ENCODE assay signal across 14 cellular contexts in the genomic region with DNA sequence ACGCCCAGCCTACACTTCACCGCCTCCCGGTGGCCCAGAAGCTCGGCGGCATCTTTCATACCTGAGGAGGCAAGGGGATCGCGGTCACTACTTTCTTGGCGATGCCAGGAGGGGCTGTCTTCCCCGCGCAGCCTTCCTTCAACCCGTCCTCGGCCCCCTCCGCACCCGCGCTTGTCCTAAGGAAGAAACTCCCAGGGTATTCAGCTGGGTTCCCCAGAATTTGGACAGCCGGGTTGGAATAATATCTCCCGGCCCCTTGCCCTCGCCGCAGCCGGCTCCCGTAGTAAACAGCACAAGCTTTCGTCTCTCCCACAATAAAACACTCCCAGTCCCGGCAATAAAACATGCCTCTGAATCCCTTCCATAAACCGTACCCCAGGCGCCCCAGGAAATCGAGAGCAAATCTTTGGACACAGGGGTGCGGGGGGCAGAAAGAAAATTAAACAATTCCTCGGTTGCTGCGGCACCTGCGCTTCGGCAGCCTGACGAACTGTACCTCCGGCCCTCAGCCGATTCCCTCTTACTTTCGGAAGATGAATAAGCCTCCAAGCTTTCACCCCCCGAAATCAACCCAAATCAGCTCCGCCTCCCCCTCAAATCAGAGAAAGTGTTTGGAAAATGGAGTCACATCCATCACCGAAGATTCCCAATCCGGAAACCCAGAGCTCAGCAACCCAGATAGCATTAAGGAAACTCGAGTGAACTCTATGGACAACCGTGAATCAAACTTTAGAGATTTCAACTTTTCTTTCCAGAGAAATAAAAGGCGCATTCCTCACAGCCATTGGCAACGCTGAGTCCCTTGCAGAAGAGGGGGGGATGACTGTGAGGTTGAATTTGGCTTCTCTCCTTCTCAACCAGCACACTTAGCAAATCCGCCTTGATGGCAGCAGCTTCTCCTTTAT. TPM values are rescaled to one million over a fixed set of nuclear protein-coding genes. Genes with fewer than 3 reads are reported as not detected.
DNase-seq lines count a peak whose midpoint lies in the region; ATAC-seq and TF ChIP-seq lines count a peak whose summit lies in the region.
"Had no signal": no experiment of that assay in that cellular context is flagged by ENCODE, and none has a peak within 500 bp of the region (broad histone marks: within the 10 kb centered on the region; RNA-seq: fewer than 3 reads in every experiment).

No MANE protein-coding gene starts in this region.

- H3K4me3 Mint-ChIP-seq in activated naive CD4-positive, alpha-beta T cell treated with anti-CD3 and anti-CD28 coated beads for 36 hours: peak overlapping the region; percentile 27
- H3K4me3 Mint-ChIP-seq in glutamatergic neuron (ENCODE audit: unreplicated experiment): peak overlapping the region; percentile 74
- H3K4me3 Mint-ChIP-seq in stimulated activated naive CD8-positive, alpha-beta T cell treated with anti-CD3 and anti-CD28 coated beads, Interleukin-15, amount 100 ng/mL, for 72 hours: peak overlapping the region; percentile 53 to 61

- H3K4me1 ChIP-seq in SJCRH30: no peaks in the 10 kb centered on the region
- no peaks in the 10 kb centered on the region for H3K4me1 ChIP-seq in aorta (ENCODE audit: control insufficient read depth in 1 of 2, insufficient read depth in 2 of 2, low read length in 2 of 2)
- H3K4me1 ChIP-seq: pancreas had no signal

- no peak for TF ChIP-seq CTCF in glutamatergic neuron (IDR thresholded peaks at IDR 0.05; ENCODE audit: partially characterized antibody, unreplicated experiment)

- peaks cover 4% of the 10 kb centered on the region for H3K9me3 Mint-ChIP-seq in activated naive CD4-positive, alpha-beta T cell treated with anti-CD3 and anti-CD28 coated beads for 36 hours
- H3K9me3 Mint-ChIP-seq in glutamatergic neuron (ENCODE audit: unreplicated experiment): peaks cover 37% of the 10 kb centered on the region
- peaks cover 0 to 26% of the 10 kb centered on the region in 2 donors for H3K9me3 Mint-ChIP-seq in stimulated activated naive CD8-positive, alpha-beta T cell treated with anti-CD3 and anti-CD28 coated beads, Interleukin-15, amount 100 ng/mL, for 72 hours

- intact Hi-C loops in activated naive CD4-positive, alpha-beta T cell treated with anti-CD3 and anti-CD28 coated beads for 36 hours (cut with micrococcal nuclease): loop anchor here (1.0 kb wide), 1 partner anchor 7 kb away; no protein-coding TSS in a partner anchor
- intact Hi-C loops in aorta (cut with DNase I): no loop called here

- H3K36me3 ChIP-seq in SJCRH30 (no peaks in the 10 kb centered on the region), aorta (ENCODE audit: control insufficient read depth in 1 of 2, insufficient read depth in 2 of 2, low read length in 1 of 2) (no peaks in the 10 kb centered on the region)
- H3K36me3 ChIP-seq: BLaER1 treated with 17β-estradiol and CSF1 and Interleukin-3, amounts not matched to agents 10 nM and 100 nM; pancreas had no signal

- 10% methylated on average over 44 of the region's 44 CpGs for WGBS in aorta, 2 donors

- peaks cover 67% of the 10 kb centered on the region for H3K27me3 Mint-ChIP-seq in activated naive CD4-positive, alpha-beta T cell treated with anti-CD3 and anti-CD28 coated beads for 36 hours (ENCODE audit: low read depth)
- peaks cover 46% of the 10 kb centered on the region for H3K27me3 Mint-ChIP-seq in glutamatergic neuron (ENCODE audit: unreplicated experiment)
- peaks cover 82% of the 10 kb centered on the region for H3K27me3 Mint-ChIP-seq in stimulated activated naive CD8-positive, alpha-beta T cell treated with anti-CD3 and anti-CD28 coated beads, Interleukin-15, amount 100 ng/mL, for 72 hours

- H3K27me3 ChIP-seq in SJCRH30 (no peaks in the 10 kb centered on the region), aorta (ENCODE audit: control insufficient read depth in 1 of 2, insufficient read depth in 2 of 2, low read length in 1 of 2) (no peaks in the 10 kb centered on the region)

- CTCF ChIA-PET in activated naive CD4-positive, alpha-beta T cell treated with anti-CD3 and anti-CD28 coated beads for 36 hours (lab: Charles Lee): interaction anchor here (0.6 kb wide), 1 partner anchor 25 kb away, joined by 5 read pairs; no protein-coding TSS in a partner anchor

- no peak overlapping the region for H3K27ac ChIP-seq in SJCRH30
- no peak overlapping the region for H3K27ac ChIP-seq in aorta (ENCODE audit: low read depth in 1 of 2, low read length in 2 of 2)
- H3K27ac ChIP-seq: BLaER1 treated with 17β-estradiol and CSF1 and Interleukin-3, amounts not matched to agents 10 nM and 100 nM; pancreas had no signal

- H3K36me3 Mint-ChIP-seq in activated naive CD4-positive, alpha-beta T cell treated with anti-CD3 and anti-CD28 coated beads for 36 hours (ENCODE audit: low read depth): peaks cover 4% of the 10 kb centered on the region
- H3K36me3 Mint-ChIP-seq in glutamatergic neuron (ENCODE audit: unreplicated experiment): peaks cover 5% of the 10 kb centered on the region

- H3K27ac Mint-ChIP-seq in activated naive CD4-positive, alpha-beta T cell treated with anti-CD3 and anti-CD28 coated beads for 36 hours: peak overlapping the region; percentile 13
- no peak overlapping the region for H3K27ac Mint-ChIP-seq in glutamatergic neuron (ENCODE audit: unreplicated experiment)
- H3K27ac Mint-ChIP-seq in stimulated activated naive CD8-positive, alpha-beta T cell treated with anti-CD3 and anti-CD28 coated beads, Interleukin-15, amount 100 ng/mL, for 72 hours: peak overlapping the region in 1 of 2 donors; percentile 59

- H3K9me3 ChIP-seq in SJCRH30 (replicated peaks) (no peaks in the 10 kb centered on the region), aorta (ENCODE audit: control insufficient read depth, low read length) (peaks cover 2% of the 10 kb centered on the region)
- H3K9me3 ChIP-seq: pancreas had no signal

- H3K4me3 ChIP-seq in SJCRH30: peak overlapping the region; percentile 4; the same call in 1 of the 2 replicates
- H3K4me3 ChIP-seq in aorta (ENCODE audit: low read length in 2 of 2): no peak overlapping the region
- H3K4me3 ChIP-seq: pancreas had no signal

- no peak for ATAC-seq in stimulated activated naive CD8-positive, alpha-beta T cell treated with anti-CD3 and anti-CD28 coated beads, Interleukin-15, amount 100 ng/mL, for 72 hours
- no peak for ATAC-seq in aorta (ENCODE audit: low FRiP score)
- ATAC-seq: pancreas had no signal

- peaks cover 19% of the 10 kb centered on the region for H3K4me1 Mint-ChIP-seq in activated naive CD4-positive, alpha-beta T cell treated with anti-CD3 and anti-CD28 coated beads for 36 hours (ENCODE audit: low read depth)
- peaks cover 25% of the 10 kb centered on the region for H3K4me1 Mint-ChIP-seq in glutamatergic neuron (ENCODE audit: low read depth, unreplicated experiment)
- peaks cover 52% of the 10 kb centered on the region for H3K4me1 Mint-ChIP-seq in stimulated activated naive CD8-positive, alpha-beta T cell treated with anti-CD3 and anti-CD28 coated beads, Interleukin-15, amount 100 ng/mL, for 72 hours

- no peak for DNase-seq in activated naive CD4-positive, alpha-beta T cell treated with anti-CD3 and anti-CD28 coated beads for 36 hours
- DNase-seq in activated naive CD4-positive, alpha-beta T cell treated with Interleukin-2 at 50 U/mL for 16 hours: no peak
- DNase-seq in SJCRH30 (no peak), glutamatergic neuron (no peak), aorta (no peak), NCI-H1436 treated with DMSO at 0.1 percent for 48 hours (lab: John Stamatoyannopoulos, UW) (no peak), NCI-H1694 (lab: John Stamatoyannopoulos, UW) (no peak)
- no peak for DNase-seq in stimulated activated naive CD8-positive, alpha-beta T cell treated with anti-CD3 and anti-CD28 coated beads, Interleukin-15, amount 100 ng/mL, for 72 hours
- DNase-seq: NCI-H1930, pancreas had no signal

RNA-seq across cellular contexts. Expression of a gene that starts 1.1 kb away (rescaled TPM):
- total RNA-seq in activated naive CD4-positive, alpha-beta T cell treated with anti-CD3 and anti-CD28 coated beads for 36 hours: not detected
- not detected in 2 replicates for total RNA-seq in SJCRH30 (2014; rRNA removed; shearing (Covaris generic))
- total RNA-seq in glutamatergic neuron (ENCODE audit: unreplicated experiment): 0.17 TPM
- total RNA-seq in aorta: not detected
- polyA plus RNA-seq in aorta: not detected
- total RNA-seq: lower leg skin; OCI-LY7; pancreas; T-helper 2 cell treated with Interferon-gamma antibody and Interleukin-4, amounts not matched to agents 100 ng/mL and 5 ng/mL, for 36 hours had no signal
- polyA plus RNA-seq: pancreas had no signal
